In the genomic region with DNA sequence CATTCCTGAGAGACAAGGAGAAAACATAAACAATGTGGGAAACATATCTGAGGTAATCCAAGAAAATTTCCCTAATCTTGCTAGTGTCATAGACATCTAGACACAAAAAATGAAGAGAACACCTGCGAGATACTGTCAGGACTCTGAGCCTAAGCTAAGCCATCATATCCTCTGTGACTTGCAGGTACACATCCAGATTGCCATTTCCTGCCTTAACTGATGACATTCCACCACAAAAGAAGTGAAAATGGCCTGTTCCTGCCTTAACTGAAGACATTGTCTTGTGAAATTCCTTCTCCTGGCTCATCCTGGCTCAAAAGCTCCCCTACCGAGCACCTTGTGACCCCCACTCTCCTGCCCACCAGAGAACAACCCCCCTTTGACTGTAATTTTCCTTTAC, we compare ENCODE assay signal across 4 cellular contexts. TPM values are rescaled to one million over a fixed set of nuclear protein-coding genes. Genes with fewer than 3 reads are reported as not detected.
"Had no signal": no experiment of that assay in that cellular context is flagged by ENCODE, and none has a peak within 500 bp of the region (broad histone marks: within the 10 kb centered on the region; RNA-seq: fewer than 3 reads in every experiment).

No MANE protein-coding gene starts in this region.

RNA-seq across cellular contexts. Expression of a gene that starts 13.9 kb away (rescaled TPM):
- total RNA-seq: Peyer's patch, Right ventricle myocardium superior, SJSA1 had no signal
- polyA plus RNA-seq: SK-N-SH had no signal
